ENCODE assay signal across 16 cellular contexts in the genomic region with DNA sequence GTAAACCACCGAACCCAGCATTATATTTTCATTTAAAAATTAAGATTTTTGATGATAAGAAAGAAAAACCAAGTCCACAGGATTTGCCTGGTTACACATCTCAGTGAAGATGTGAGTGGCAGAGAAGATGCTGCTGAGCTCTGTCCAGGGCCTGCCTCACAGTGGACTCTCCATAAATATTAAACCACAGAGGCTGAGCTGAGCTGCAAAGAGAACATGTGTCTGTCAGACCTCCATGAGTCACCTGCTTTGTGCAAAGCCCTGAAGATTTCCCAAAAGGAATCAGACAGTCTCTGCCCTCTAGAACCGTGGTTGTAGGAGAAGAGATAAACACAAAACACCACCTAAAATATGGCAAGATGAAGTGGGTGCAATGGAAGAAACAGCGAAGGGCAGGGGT.
DNase-seq lines count a peak whose midpoint lies in the region; ATAC-seq and TF ChIP-seq lines count a peak whose summit lies in the region.
"Had no signal": no experiment of that assay in that cellular context is flagged by ENCODE, and none has a peak within 500 bp of the region (broad histone marks: within the 10 kb centered on the region; RNA-seq: fewer than 3 reads in every experiment).

No MANE protein-coding gene starts in this region.

- no peaks in the 10 kb centered on the region for H3K9me3 Mint-ChIP-seq in MCF 10A (ENCODE audit: unreplicated experiment)
- H3K9me3 Mint-ChIP-seq: T-cell had no signal

- no TSS peak for BruUV-seq in MCF 10A (replicated peaks; lab: Mats Ljungman, UMichigan)

- no peak for TF ChIP-seq POLR2A in breast epithelium (IDR thresholded peaks at IDR 0.05)
- TF ChIP-seq POLR2A in body of pancreas (IDR thresholded peaks at IDR 0.05) = no peak

- H3K4me3 Mint-ChIP-seq in MCF 10A (ENCODE audit: unreplicated experiment) = no peak overlapping the region
- H3K4me3 Mint-ChIP-seq: T-cell, WTC11 had no signal

- H3K36me3 Mint-ChIP-seq in MCF 10A (ENCODE audit: insufficient read depth, unreplicated experiment) = no peaks in the 10 kb centered on the region
- H3K36me3 Mint-ChIP-seq: T-cell had no signal

- no peaks in the 10 kb centered on the region for H3K9me3 ChIP-seq in breast epithelium
- H3K9me3 ChIP-seq in body of pancreas = no peaks in the 10 kb centered on the region
- H3K9me3 ChIP-seq: Peyer's patch had no signal

- peaks cover 7% of the 10 kb centered on the region for H3K4me1 Mint-ChIP-seq in MCF 10A (ENCODE audit: insufficient read depth, unreplicated experiment)
- H3K4me1 Mint-ChIP-seq: T-cell had no signal

- POLR2A ChIA-PET in MCF 10A (lab: Yijun Ruan, JAX) = interaction anchor here (0.8 kb wide), 1 partner anchor 16 kb away, joined by 4 read pairs; no protein-coding TSS in a partner anchor

- no peak for ATAC-seq in body of pancreas
- ATAC-seq: T-cell, WTC11 had no signal

- H3K27ac Mint-ChIP-seq in MCF 10A (ENCODE audit: low read depth, unreplicated experiment) = peak overlapping the region; percentile 40
- H3K27ac Mint-ChIP-seq: T-cell, WTC11 had no signal

- 82 to 83% methylated on average over 3 of the region's 3 CpGs for WGBS in body of pancreas, 2 donors

- TF ChIP-seq CTCF in MCF 10A (IDR thresholded peaks at IDR 0.05; ENCODE audit: unreplicated experiment) (no peak), breast epithelium (IDR thresholded peaks at IDR 0.05) (no peak), foreskin fibroblast (IDR thresholded peaks at IDR 0.05; ENCODE audit: low read depth, low read length) (no peak), body of pancreas (IDR thresholded peaks at IDR 0.05) (no peak)

- H3K4me1 ChIP-seq in breast epithelium (no peaks in the 10 kb centered on the region), body of pancreas (no peaks in the 10 kb centered on the region)
- H3K4me1 ChIP-seq: parathyroid adenoma, Peyer's patch had no signal

- CTCF ChIA-PET in MCF 10A (lab: Yijun Ruan, JAX) = interaction anchor here (0.6 kb wide), 1 partner anchor 1490 kb away, joined by 4 read pairs; no protein-coding TSS in a partner anchor

- H3K27me3 Mint-ChIP-seq in MCF 10A (ENCODE audit: insufficient read depth, unreplicated experiment) = no peaks in the 10 kb centered on the region

- H3K36me3 ChIP-seq in breast epithelium (no peaks in the 10 kb centered on the region), body of pancreas (replicated peaks in 1 of 2; ENCODE audit: insufficient read depth in 1 of 2, low read depth in 2 of 2) (no peaks in the 10 kb centered on the region)
- H3K36me3 ChIP-seq: Peyer's patch had no signal

- DNase-seq in MCF 10A (ENCODE audit: unreplicated experiment) (peak; percentile 46), breast epithelium (ENCODE audit: low spot score in 2 of 2) (no peak), amniotic epithelial cell (ENCODE audit: low read depth) (peak; percentile 88), foreskin fibroblast (peak; percentile 82 to 89), NCI-H1105 (lab: John Stamatoyannopoulos, UW) (no peak), body of pancreas (no peak), OCI-M1 (lab: John Stamatoyannopoulos, UW) (no peak), NCI-H1694 treated with DMSO at 0.1 percent for 48 hours (lab: John Stamatoyannopoulos, UW) (no peak)
- DNase-seq: effector CD4-positive, alpha-beta T cell; GF-D8; NCI-H748 treated with DMSO at 0.1 percent for 48 hours; Peyer's patch; T-cell had no signal

- intact Hi-C loops in MCF 10A (cut with micrococcal nuclease) (no loop called here), breast epithelium (cut with DNase I; ENCODE audit: low total_unique reads) (loop anchor here (10.0 kb wide), 1 partner anchor 1341 kb away; no protein-coding TSS in a partner anchor), body of pancreas (cut with DNase I) (no loop called here)

- H3K27me3 ChIP-seq in breast epithelium (no peaks in the 10 kb centered on the region), body of pancreas (no peaks in the 10 kb centered on the region)
- H3K27me3 ChIP-seq: Peyer's patch had no signal

- H3K27ac ChIP-seq in breast epithelium (no peak overlapping the region), body of pancreas (no peak overlapping the region)
- H3K27ac ChIP-seq: 22Rv1, parathyroid adenoma, Peyer's patch had no signal

- H3K4me3 ChIP-seq in breast epithelium = no peak overlapping the region
- no peak overlapping the region for H3K4me3 ChIP-seq in foreskin fibroblast (ENCODE audit: low read depth in 1 of 2, low read length in 2 of 2)
- no peak overlapping the region for H3K4me3 ChIP-seq in body of pancreas
- H3K4me3 ChIP-seq: Peyer's patch had no signal

Comparison
In these comparisons a context has a peak if more than half of its experiments do, and no peak if none do; other contexts are left out.
1. DNase-seq: peak in MCF 10A (single experiment), amniotic epithelial cell (single experiment) and foreskin fibroblast (2 of 2); none in breast epithelium (0 of 2), NCI-H1105 (single experiment), body of pancreas (0 of 4), OCI-M1 (single experiment) and NCI-H1694 treated with DMSO at 0.1 percent for 48 hours (single experiment).